In genomic region chr7:73436031-73436929, GRCh38 we compare ENCODE assay signal across 12 cellular contexts. TPM values are rescaled to one million over a fixed set of nuclear protein-coding genes. Genes with fewer than 3 reads are reported as not detected.
DNase-seq lines count a peak whose midpoint lies in the region; ATAC-seq and TF ChIP-seq lines count a peak whose summit lies in the region.
"Had no signal": no experiment of that assay in that cellular context is flagged by ENCODE, and none has a peak within 500 bp of the region (broad histone marks: within the 10 kb centered on the region; RNA-seq: fewer than 3 reads in every experiment).

No MANE protein-coding gene starts in this region.

- H3K9me3 ChIP-seq in hepatocyte (ENCODE audit: low read depth) (no peaks in the 10 kb centered on the region), skeletal muscle tissue (ENCODE audit: control insufficient read depth in 3 of 3, low read length in 3 of 3) (peaks cover 0 to 2% (median 0%) of the 10 kb centered on the region in 3 donors), gastroesophageal sphincter (peaks cover 0 to 13% (median 0%) of the 10 kb centered on the region in 3 donors)

- WGBS in hepatocyte (ENCODE audit: low lambda C conversion rate, missing lambda C conversion rate): 48% methylated on average over 20 of the region's 20 CpGs
- 70% methylated on average over 3 of the region's 20 CpGs; no CpG with 5 or more reads in 1 of the 2 donors for WGBS in gastroesophageal sphincter (ENCODE audit: low coverage in 1 of 2), 2 donors

- H3K27me3 ChIP-seq in hepatocyte: no peaks in the 10 kb centered on the region
- no peaks in the 10 kb centered on the region for H3K27me3 ChIP-seq in skeletal muscle tissue (ENCODE audit: control insufficient read depth in 3 of 3, insufficient read depth in 3 of 3, low read length in 3 of 3)
- H3K27me3 ChIP-seq in gastroesophageal sphincter: peaks cover 35% of the 10 kb centered on the region

- no peak overlapping the region for H3K4me3 ChIP-seq in hepatocyte
- H3K4me3 ChIP-seq in skeletal muscle tissue (ENCODE audit: low read length in 3 of 3): peak overlapping the region in 1 of 3 donors; percentile 35
- H3K4me3 ChIP-seq in gastroesophageal sphincter: no peak overlapping the region

- no peak for ATAC-seq in GM21390 (IDR thresholded peaks at IDR 0.05; ENCODE audit: unreplicated experiment)
- ATAC-seq in gastroesophageal sphincter: no peak
- ATAC-seq: naive thymus-derived CD8-positive, alpha-beta T cell had no signal

- no peak for TF ChIP-seq POLR2A in gastroesophageal sphincter (IDR thresholded peaks at IDR 0.05)

- peaks cover 4% of the 10 kb centered on the region for H3K4me1 ChIP-seq in hepatocyte (ENCODE audit: insufficient read depth)
- H3K4me1 ChIP-seq in skeletal muscle tissue (ENCODE audit: control insufficient read depth in 3 of 3, insufficient read depth in 3 of 3, low read length in 3 of 3): peaks cover 7 to 27% (median 25%) of the 10 kb centered on the region in 3 donors
- peaks cover 0 to 16% (median 0%) of the 10 kb centered on the region in 3 donors for H3K4me1 ChIP-seq in gastroesophageal sphincter

- no peak overlapping the region for H3K27ac ChIP-seq in hepatocyte
- no peak overlapping the region for H3K27ac ChIP-seq in skeletal muscle tissue (ENCODE audit: low read depth, low read length)
- H3K27ac ChIP-seq in gastroesophageal sphincter: no peak overlapping the region

- H3K9ac ChIP-seq in skeletal muscle tissue (ENCODE audit: low read depth in 1 of 3, low read length in 3 of 3): peak overlapping the region; percentile 43 to 50 (median 45)

- no peak for TF ChIP-seq EP300 in gastroesophageal sphincter (IDR thresholded peaks at IDR 0.05)

- no peaks in the 10 kb centered on the region for H3K79me2 ChIP-seq in hepatocyte

- H3K36me3 ChIP-seq in hepatocyte (replicated peaks; ENCODE audit: insufficient read depth, low read depth) (no peaks in the 10 kb centered on the region), skeletal muscle tissue (ENCODE audit: control insufficient read depth in 3 of 3, insufficient read depth in 3 of 3, low read length in 3 of 3) (peaks cover 8 to 17% (median 11%) of the 10 kb centered on the region in 3 donors), gastroesophageal sphincter (peaks cover 0 to 29% of the 10 kb centered on the region in 2 donors)

- no peak overlapping the region for H2AFZ ChIP-seq in hepatocyte

- no peaks in the 10 kb centered on the region for H4K20me1 ChIP-seq in hepatocyte (ENCODE audit: insufficient read depth, poor library complexity, severe bottlenecking)

- no peak overlapping the region for H3K4me2 ChIP-seq in hepatocyte

- H3K9me2 ChIP-seq in hepatocyte (replicated peaks; ENCODE audit: insufficient read depth): no peaks in the 10 kb centered on the region

- DNase-seq in NCI-H345 (lab: John Stamatoyannopoulos, UW) (peak; percentile 57), NCI-H345 treated with DMSO at 0.1 percent for 48 hours (lab: John Stamatoyannopoulos, UW; ENCODE audit: unreplicated experiment) (no peak), NCI-H526 treated with DMSO at 0.1 percent for 48 hours (lab: John Stamatoyannopoulos, UW) (peak; percentile 13), hepatocyte (ENCODE audit: low spot score) (peak; percentile 47)
- DNase-seq in central memory CD4-positive, alpha-beta T cell: no peak
- DNase-seq: activated CD4-positive, alpha-beta T cell treated with anti-CD3 and anti-CD28 coated beads, Interleukin-2, amount 50 U/mL, for 48 hours; activated naive CD4-positive, alpha-beta T cell treated with Interleukin-2 at 50 U/mL for 16 hours; naive thymus-derived CD8-positive, alpha-beta T cell; stimulated activated CD4-positive, alpha-beta T cell treated with anti-CD3 and anti-CD28 coated beads, Interleukin-4, amount 100 ng/mL, for 24 hours had no signal

- peak; percentile 21 for TF ChIP-seq CTCF in hepatocyte (IDR thresholded peaks at IDR 0.05; ENCODE audit: poor library complexity)
- no peak for TF ChIP-seq CTCF in gastroesophageal sphincter (IDR thresholded peaks at IDR 0.05)

RNA-seq across cellular contexts. Expression of gene FZD9, which starts 2.7 kb away (rescaled TPM):
- 0.70 and 1.2 TPM in 2 replicates for total RNA-seq in hepatocyte
- polyA plus RNA-seq in hepatocyte: 2.5 and 2.8 TPM in 2 replicates
- total RNA-seq in skeletal muscle tissue: 13.0 TPM
- total RNA-seq in gastroesophageal sphincter: 1 to 10 TPM in 1 of 4 donors, under 1 TPM in 3; 0.31 to 2.7 (median 0.81) TPM

Comparison
In these comparisons a context has a peak if more than half of its experiments do, and no peak if none do; other contexts are left out.
1. DNase-seq: peak in NCI-H345 (single experiment), NCI-H526 treated with DMSO at 0.1 percent for 48 hours (single experiment) and hepatocyte (single experiment); none in NCI-H345 treated with DMSO at 0.1 percent for 48 hours (single experiment) and central memory CD4-positive, alpha-beta T cell (single experiment).